In genomic region chr19:48470856-48471255, GRCh38 we compare ENCODE assay signal across 1 cellular context.
A peak's percentile ranks its signal among the peaks of the same experiment; 100 is the strongest.
TF ChIP-seq lines count a peak whose summit lies in the region.

No MANE protein-coding gene starts in this region.

TF ChIP-seq in K562, 482 proteins besides CTCF, POLR2A, EP300 and RAD21:
- no peak for TF ChIP-seq JUNB (CRISPR knock-in tag; conservative IDR thresholded peaks at IDR 0.05)
- TF ChIP-seq ZFP36 (IDR thresholded peaks at IDR 0.05; ENCODE audit: low read depth, low read length, partially characterized antibody) = peak; percentile 72
